8 cellular contexts compared by ENCODE assay signal in the genomic region with DNA sequence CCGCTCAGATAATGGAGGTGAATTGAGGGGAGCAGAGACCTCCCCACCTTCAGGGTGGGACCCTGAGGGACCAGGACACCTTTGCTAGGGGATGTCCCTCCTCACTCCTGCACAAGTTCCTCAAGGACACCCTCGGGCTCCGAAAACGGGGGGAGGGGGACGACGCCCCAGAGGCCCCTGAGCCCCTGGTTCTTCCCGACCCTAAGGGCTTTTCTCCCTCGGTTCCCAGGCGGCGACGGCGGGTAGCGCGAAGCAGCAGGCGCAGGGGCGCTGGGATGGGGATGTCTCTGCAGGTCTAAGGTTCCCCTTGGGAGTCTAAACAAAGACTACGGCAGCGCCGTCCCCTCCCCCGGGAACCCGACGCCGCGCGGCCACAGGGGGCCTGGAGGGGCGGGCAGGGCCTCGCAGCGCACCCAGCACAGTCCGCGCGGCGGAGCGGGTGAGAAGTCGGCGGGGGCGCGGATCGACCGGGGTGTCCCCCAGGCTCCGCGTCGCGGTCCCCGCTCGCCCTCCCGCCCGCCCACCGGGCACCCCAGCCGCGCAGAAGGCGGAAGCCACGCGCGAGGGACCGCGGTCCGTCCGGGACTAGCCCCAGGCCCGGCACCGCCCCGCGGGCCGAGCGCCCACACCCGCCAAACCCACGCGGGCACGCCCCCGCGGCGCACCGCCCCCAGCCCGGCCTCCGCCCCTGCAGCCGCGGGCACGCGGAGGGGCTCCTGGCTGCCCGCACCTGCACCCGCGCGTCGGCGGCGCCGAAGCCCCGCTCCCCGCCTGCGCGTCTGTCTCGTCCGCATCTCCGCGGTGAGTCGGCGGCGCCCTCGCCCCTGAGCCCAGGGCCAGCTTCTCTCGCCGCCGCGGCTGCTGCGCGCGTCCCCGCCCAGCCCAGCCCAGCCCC. TPM values are rescaled to one million over a fixed set of nuclear protein-coding genes. Genes with fewer than 3 reads are reported as not detected.
DNase-seq lines count a peak whose midpoint lies in the region; ATAC-seq and TF ChIP-seq lines count a peak whose summit lies in the region.

No MANE protein-coding gene starts in this region.

- TF ChIP-seq CTCF in type B pancreatic cell (conservative IDR thresholded peaks at IDR 0.05) = no peak

- CTCF ChIA-PET in activated CD8-positive, alpha-beta memory T cell treated with anti-CD3 and anti-CD28 coated beads, Interleukin-2, amount 10 ng/mL, durations not matched to agents 7 days and 5 days (lab: Charles Lee) = interaction anchor here (1.1 to 1.2 kb wide), 2 partner anchors 127 to 293 kb away, joined by 3 to 6 read pairs; no protein-coding TSS in a partner anchor

- peak; percentile 23 for ATAC-seq in activated CD8-positive, alpha-beta memory T cell treated with anti-CD3 and anti-CD28 coated beads, Interleukin-2, amount 10 ng/mL, durations not matched to agents 7 days and 5 days

- peaks cover 2% of the 10 kb centered on the region for H3K4me1 Mint-ChIP-seq in activated CD8-positive, alpha-beta memory T cell treated with anti-CD3 and anti-CD28 coated beads, Interleukin-2, amount 10 ng/mL, durations not matched to agents 7 days and 5 days
- peaks cover 13% of the 10 kb centered on the region for H3K4me1 Mint-ChIP-seq in activated naive CD8-positive, alpha-beta T cell treated with anti-CD3 and anti-CD28 coated beads for 36 hours
- H3K4me1 Mint-ChIP-seq in immature natural killer cell (peaks cover 8% of the 10 kb centered on the region in 2 donors), type B pancreatic cell (ENCODE audit: unreplicated experiment) (peaks cover 3% of the 10 kb centered on the region)

- no peak overlapping the region for H3K27ac Mint-ChIP-seq in activated CD8-positive, alpha-beta memory T cell treated with anti-CD3 and anti-CD28 coated beads, Interleukin-2, amount 10 ng/mL, durations not matched to agents 7 days and 5 days
- no peak overlapping the region for H3K27ac Mint-ChIP-seq in activated naive CD8-positive, alpha-beta T cell treated with anti-CD3 and anti-CD28 coated beads for 36 hours
- no peak overlapping the region for H3K27ac Mint-ChIP-seq in immature natural killer cell
- H3K27ac Mint-ChIP-seq in type B pancreatic cell = no peak overlapping the region

- DNase-seq in activated CD8-positive, alpha-beta memory T cell treated with anti-CD3 and anti-CD28 coated beads, Interleukin-2, amount 10 ng/mL, durations not matched to agents 7 days and 5 days = no peak
- no peak for DNase-seq in activated CD8-positive, alpha-beta memory T cell treated with anti-CD3 and anti-CD28 coated beads for 24 hours
- DNase-seq in activated naive CD8-positive, alpha-beta T cell treated with anti-CD3 and anti-CD28 coated beads for 36 hours = peak; percentile 28
- DNase-seq in immature natural killer cell (peak; percentile 23 to 40 (median 32)), type B pancreatic cell (ENCODE audit: extremely low spot score, unreplicated experiment) (no peak), NCI-H774 (lab: John Stamatoyannopoulos, UW) (no peak), HT-29 (ENCODE audit: low spot score) (no peak), NOMO-1 (lab: John Stamatoyannopoulos, UW; ENCODE audit: unreplicated experiment in 2 of 2) (no peak)

- no peak overlapping the region for H3K4me3 Mint-ChIP-seq in activated CD8-positive, alpha-beta memory T cell treated with anti-CD3 and anti-CD28 coated beads, Interleukin-2, amount 10 ng/mL, durations not matched to agents 7 days and 5 days
- H3K4me3 Mint-ChIP-seq in activated naive CD8-positive, alpha-beta T cell treated with anti-CD3 and anti-CD28 coated beads for 36 hours = no peak overlapping the region
- H3K4me3 Mint-ChIP-seq in immature natural killer cell (peak overlapping the region; percentile 33 to 74 (median 58)), type B pancreatic cell (peak overlapping the region; percentile 72)

- no peaks in the 10 kb centered on the region for H3K36me3 Mint-ChIP-seq in activated CD8-positive, alpha-beta memory T cell treated with anti-CD3 and anti-CD28 coated beads, Interleukin-2, amount 10 ng/mL, durations not matched to agents 7 days and 5 days
- H3K36me3 Mint-ChIP-seq in activated naive CD8-positive, alpha-beta T cell treated with anti-CD3 and anti-CD28 coated beads for 36 hours = no peaks in the 10 kb centered on the region
- H3K36me3 Mint-ChIP-seq in immature natural killer cell (no peaks in the 10 kb centered on the region), type B pancreatic cell (no peaks in the 10 kb centered on the region)

- peaks cover 59% of the 10 kb centered on the region for H3K27me3 Mint-ChIP-seq in activated CD8-positive, alpha-beta memory T cell treated with anti-CD3 and anti-CD28 coated beads, Interleukin-2, amount 10 ng/mL, durations not matched to agents 7 days and 5 days
- peaks cover 69% of the 10 kb centered on the region for H3K27me3 Mint-ChIP-seq in activated naive CD8-positive, alpha-beta T cell treated with anti-CD3 and anti-CD28 coated beads for 36 hours
- peaks cover 11 to 32% (median 20%) of the 10 kb centered on the region in 3 donors for H3K27me3 Mint-ChIP-seq in immature natural killer cell (ENCODE audit: low read depth in 3 of 3)
- peaks cover 74% of the 10 kb centered on the region for H3K27me3 Mint-ChIP-seq in type B pancreatic cell

- no peaks in the 10 kb centered on the region for H3K9me3 Mint-ChIP-seq in activated CD8-positive, alpha-beta memory T cell treated with anti-CD3 and anti-CD28 coated beads, Interleukin-2, amount 10 ng/mL, durations not matched to agents 7 days and 5 days (ENCODE audit: low read depth)
- H3K9me3 Mint-ChIP-seq in activated naive CD8-positive, alpha-beta T cell treated with anti-CD3 and anti-CD28 coated beads for 36 hours = no peaks in the 10 kb centered on the region
- H3K9me3 Mint-ChIP-seq in immature natural killer cell (peaks cover 0 to 3% (median 0%) of the 10 kb centered on the region in 6 donors), type B pancreatic cell (no peaks in the 10 kb centered on the region)

RNA-seq across cellular contexts. Expression of gene NDRG4, which starts 36.7 kb away (rescaled TPM):
- 1 to 10 TPM; 1.6 to 2.5 TPM for total RNA-seq in activated CD8-positive, alpha-beta memory T cell treated with anti-CD3 and anti-CD28 coated beads, Interleukin-2, amount 10 ng/mL, durations not matched to agents 7 days and 5 days
- 1 to 10 TPM; 6.8 to 7.3 TPM for total RNA-seq in activated naive CD8-positive, alpha-beta T cell treated with anti-CD3 and anti-CD28 coated beads for 36 hours
- polyA plus RNA-seq in immature natural killer cell = under 1 TPM in 1 of 3 donors, not detected in 2; 0.18 TPM
- 23.7 and 42.9 TPM in 2 replicates for total RNA-seq in type B pancreatic cell (ENCODE audit: low replicate concordance)
- total RNA-seq in HT-29 (2014; rRNA removed; shearing (Covaris generic)) = 1.8 and 2.1 TPM in 2 replicates

RNA-seq across cellular contexts. Expression of gene SETD6, which starts 52.1 kb away (rescaled TPM):
- total RNA-seq in activated CD8-positive, alpha-beta memory T cell treated with anti-CD3 and anti-CD28 coated beads, Interleukin-2, amount 10 ng/mL, durations not matched to agents 7 days and 5 days = 10 to 100 TPM; 12.6 to 17.8 TPM
- total RNA-seq in activated naive CD8-positive, alpha-beta T cell treated with anti-CD3 and anti-CD28 coated beads for 36 hours = 10 to 100 TPM; 18.7 to 20.2 TPM
- 10 to 100 TPM in 1 of 3 donors, 1 to 10 TPM in 2; 4.5 to 11.9 (median 5.9) TPM for polyA plus RNA-seq in immature natural killer cell
- total RNA-seq in type B pancreatic cell (ENCODE audit: low replicate concordance) = 32.6 and 36.5 TPM in 2 replicates
- 66.1 and 83.3 TPM in 2 replicates for total RNA-seq in HT-29 (2014; rRNA removed; shearing (Covaris generic))

Comparison
In these comparisons a context has a peak if more than half of its experiments do, and no peak if none do; other contexts are left out.
1. DNase-seq: peak in activated naive CD8-positive, alpha-beta T cell treated with anti-CD3 and anti-CD28 coated beads for 36 hours (single experiment) and immature natural killer cell (3 of 3); none in activated CD8-positive, alpha-beta memory T cell treated with anti-CD3 and anti-CD28 coated beads, Interleukin-2, amount 10 ng/mL, durations not matched to agents 7 days and 5 days (single experiment), activated CD8-positive, alpha-beta memory T cell treated with anti-CD3 and anti-CD28 coated beads for 24 hours (single experiment), type B pancreatic cell (single experiment), NCI-H774 (single experiment), HT-29 (single experiment) and NOMO-1 (0 of 2).
2. H3K4me3 Mint-ChIP-seq: peak in immature natural killer cell (5 of 5) and type B pancreatic cell (single experiment); none in activated CD8-positive, alpha-beta memory T cell treated with anti-CD3 and anti-CD28 coated beads, Interleukin-2, amount 10 ng/mL, durations not matched to agents 7 days and 5 days (single experiment) and activated naive CD8-positive, alpha-beta T cell treated with anti-CD3 and anti-CD28 coated beads for 36 hours (single experiment).